15 cellular contexts compared by ENCODE assay signal in genomic region chr13:41494202-41494601, GRCh38. TPM values are rescaled to one million over a fixed set of nuclear protein-coding genes. Genes with fewer than 3 reads are reported as not detected.
DNase-seq lines count a peak whose midpoint lies in the region; ATAC-seq and TF ChIP-seq lines count a peak whose summit lies in the region.
"Had no signal": no experiment of that assay in that cellular context is flagged by ENCODE, and none has a peak within 500 bp of the region (broad histone marks: within the 10 kb centered on the region; RNA-seq: fewer than 3 reads in every experiment).

No MANE protein-coding gene starts in this region.

- no peak for TF ChIP-seq CTCF in MM.1S (IDR thresholded peaks at IDR 0.05; ENCODE audit: low read length)

- H3F3A ChIP-seq in MM.1S (ENCODE audit: insufficient read depth, low read length), result peaks cover 10% of the 10 kb centered on the region

- no peaks in the 10 kb centered on the region for H3K9me2 ChIP-seq in MM.1S (replicated peaks; ENCODE audit: insufficient read depth, low read length)

- H3K27me3 Mint-ChIP-seq in CD4-positive, alpha-beta memory T cell, result no peaks in the 10 kb centered on the region
- H3K27me3 Mint-ChIP-seq in effector memory CD8-positive, alpha-beta T cell, result no peaks in the 10 kb centered on the region

- POLR2A ChIA-PET in CD4-positive, alpha-beta memory T cell (lab: Charles Lee; ENCODE audit: partially characterized antibody), result interaction anchor here (0.6 to 7.7 kb wide), 5 partner anchors 10 to 98 kb away, joined by 3 to 130 read pairs (median 6); no protein-coding TSS in a partner anchor

- H3K9ac ChIP-seq in MM.1S (ENCODE audit: low read length), result no peak overlapping the region

- H3K4me3 ChIP-seq in CD4-positive, alpha-beta memory T cell (ENCODE audit: low read length in 2 of 2), result no peak overlapping the region
- H3K4me3 ChIP-seq in MG63, result no peak overlapping the region
- H3K4me3 ChIP-seq in MM.1S (ENCODE audit: low read length), result no peak overlapping the region
- H3K4me3 ChIP-seq: cardiac muscle cell, SJCRH30 had no signal

- H3K27ac ChIP-seq in CD4-positive, alpha-beta memory T cell (ENCODE audit: low read depth, low read length), result no peak overlapping the region
- no peak overlapping the region for H3K27ac ChIP-seq in MM.1S (ENCODE audit: low read length)
- H3K27ac ChIP-seq: cardiac muscle cell, SJCRH30 had no signal

- H4K20me1 ChIP-seq in MM.1S (ENCODE audit: insufficient read depth, low read length), result no peaks in the 10 kb centered on the region

- no peaks in the 10 kb centered on the region for H3K9me3 ChIP-seq in CD4-positive, alpha-beta memory T cell (ENCODE audit: control insufficient read depth in 1 of 2, low read length in 2 of 2)
- H3K9me3 ChIP-seq in MG63, result no peaks in the 10 kb centered on the region
- H3K9me3 ChIP-seq in MM.1S (replicated peaks; ENCODE audit: insufficient read depth, low read length), result no peaks in the 10 kb centered on the region
- H3K9me3 ChIP-seq: SJCRH30 had no signal

- no peaks in the 10 kb centered on the region for H3K79me2 ChIP-seq in MM.1S (ENCODE audit: low read length)

- no peak for ATAC-seq in effector memory CD8-positive, alpha-beta T cell (replicated peaks)
- no peak for ATAC-seq in HG03135 (IDR thresholded peaks at IDR 0.05; ENCODE audit: unreplicated experiment)
- ATAC-seq: WTC11 had no signal

- H3K36me3 Mint-ChIP-seq in CD4-positive, alpha-beta memory T cell, result peaks cover 0 to 3% of the 10 kb centered on the region in 2 donors
- peaks cover 8% of the 10 kb centered on the region for H3K36me3 Mint-ChIP-seq in effector memory CD8-positive, alpha-beta T cell (ENCODE audit: insufficient read depth)
- H3K36me3 Mint-ChIP-seq: WTC11 had no signal

- H3K27me3 ChIP-seq in CD4-positive, alpha-beta memory T cell (ENCODE audit: insufficient read depth, low read length), result no peaks in the 10 kb centered on the region
- H3K27me3 ChIP-seq in MG63 (no peaks in the 10 kb centered on the region), MM.1S (replicated peaks; ENCODE audit: insufficient read depth, low read length) (no peaks in the 10 kb centered on the region)
- H3K27me3 ChIP-seq: cardiac muscle cell, SJCRH30 had no signal

- intact Hi-C loops in CD4-positive, alpha-beta memory T cell (cut with micrococcal nuclease), result no loop called here

- no peak overlapping the region for H2AFZ ChIP-seq in MM.1S (ENCODE audit: low read length)

- peak overlapping the region; percentile 97 to 98 (median 97) for H3K27ac Mint-ChIP-seq in CD4-positive, alpha-beta memory T cell
- H3K27ac Mint-ChIP-seq in effector memory CD8-positive, alpha-beta T cell, result peak overlapping the region; percentile 92 to 99
- H3K27ac Mint-ChIP-seq: WTC11 had no signal

- H3K36me3 ChIP-seq in CD4-positive, alpha-beta memory T cell (ENCODE audit: insufficient read depth, low read length), result no peaks in the 10 kb centered on the region
- no peaks in the 10 kb centered on the region for H3K36me3 ChIP-seq in MG63
- H3K36me3 ChIP-seq in MM.1S (replicated peaks; ENCODE audit: insufficient read depth, low read length), result no peaks in the 10 kb centered on the region
- H3K36me3 ChIP-seq: cardiac muscle cell, SJCRH30 had no signal

- peaks cover 72% of the 10 kb centered on the region for H3K4me1 ChIP-seq in CD4-positive, alpha-beta memory T cell (ENCODE audit: insufficient read depth, low read length)
- H3K4me1 ChIP-seq in MM.1S (ENCODE audit: low read length), result peaks cover 50% of the 10 kb centered on the region

- CTCF ChIA-PET in CD4-positive, alpha-beta memory T cell (lab: Charles Lee; ENCODE audit: partially characterized antibody), result interaction anchor here (1.0 to 4.6 kb wide), 3 partner anchors 35 to 159 kb away, joined by 3 to 51 read pairs (median 3); partner anchors contain the start of gene RGCC

- H3K4me2 ChIP-seq in MM.1S (ENCODE audit: low read depth, low read length), result no peak overlapping the region

- H3K4me3 Mint-ChIP-seq in CD4-positive, alpha-beta memory T cell, result peak overlapping the region in 2 of 8 donors; percentile 26 to 81
- H3K4me3 Mint-ChIP-seq in effector memory CD8-positive, alpha-beta T cell, result no peak overlapping the region
- H3K4me3 Mint-ChIP-seq: WTC11 had no signal

- peaks cover 38 to 69% (median 59%) of the 10 kb centered on the region in 4 donors for H3K4me1 Mint-ChIP-seq in CD4-positive, alpha-beta memory T cell
- peaks cover 27 to 32% of the 10 kb centered on the region in 2 donors for H3K4me1 Mint-ChIP-seq in effector memory CD8-positive, alpha-beta T cell (ENCODE audit: low read depth in 2 of 2)
- H3K4me1 Mint-ChIP-seq: WTC11 had no signal

- H3K9me3 Mint-ChIP-seq in CD4-positive, alpha-beta memory T cell, result peaks cover 0 to 3% (median 0%) of the 10 kb centered on the region in 8 donors
- H3K9me3 Mint-ChIP-seq in effector memory CD8-positive, alpha-beta T cell, result no peaks in the 10 kb centered on the region
- H3K9me3 Mint-ChIP-seq: WTC11 had no signal

- no peak for DNase-seq in CD4-positive, alpha-beta memory T cell
- DNase-seq in MG63, result peak; percentile 35
- DNase-seq in effector memory CD8-positive, alpha-beta T cell, result no peak
- peak; percentile 89 for DNase-seq in mesenteric fat pad (ENCODE audit: low spot score)
- no peak for DNase-seq in MM.1S
- DNase-seq in NCI-H524 (lab: John Stamatoyannopoulos, UW), result no peak
- DNase-seq: activated CD8-positive, alpha-beta memory T cell treated with anti-CD3 and anti-CD28 coated beads, Interleukin-2, amount 50 U/mL, for 4 hours; hypothalamus; kidney glomerular epithelial cell; NCI-H524 treated with DMSO at 0.1 percent for 48 hours; OCI-M1; SJCRH30 had no signal

RNA-seq across cellular contexts. Expression of gene RGCC, which starts 36.9 kb away (rescaled TPM):
- 100 to 1,000 TPM; 146 to 154 TPM for total RNA-seq in CD4-positive, alpha-beta memory T cell
- polyA plus RNA-seq in CD4-positive, alpha-beta memory T cell, result 100 to 1,000 TPM; 137 to 156 TPM
- 1.7 TPM in 1 of 2 replicates, not detected in the other for total RNA-seq in MG63 (2014; rRNA removed; shearing (Covaris generic); ENCODE audit: low replicate concordance)
- 205 TPM for total RNA-seq in mesenteric fat pad
- total RNA-seq: cardiac muscle cell, SJCRH30 had no signal
- polyA plus RNA-seq: cardiac muscle cell had no signal

Comparison
In these comparisons a context has a peak if more than half of its experiments do, and no peak if none do; other contexts are left out.
1. DNase-seq: peak in MG63 (single experiment) and mesenteric fat pad (single experiment); none in CD4-positive, alpha-beta memory T cell (0 of 5), effector memory CD8-positive, alpha-beta T cell (0 of 3), MM.1S (single experiment) and NCI-H524 (0 of 2).
2. RNA of gene RGCC, which starts 36.9 kb away (total RNA-seq): 205 TPM in mesenteric fat pad (single experiment) and 146 to 154 TPM in CD4-positive, alpha-beta memory T cell; 1.7 TPM in MG63; every median in the first group is over 10 times any median in the second.